7 cellular contexts compared by ENCODE assay signal in genomic region chr17:8300629-8301242, GRCh38. TPM values are rescaled to one million over a fixed set of nuclear protein-coding genes. Genes with fewer than 3 reads are reported as not detected.
A peak's percentile ranks its signal among the peaks of the same experiment; 100 is the strongest.
DNase-seq lines count a peak whose midpoint lies in the region; ATAC-seq, FAIRE-seq and TF ChIP-seq lines count a peak whose summit lies in the region.

No MANE protein-coding gene starts in this region.

- H3K4me1 ChIP-seq in ovary (ENCODE audit: insufficient read depth) (no peaks in the 10 kb centered on the region), upper lobe of left lung (peaks cover 0 to 8% (median 0%) of the 10 kb centered on the region in 4 donors)

- TF ChIP-seq CTCF in GM12865 (IDR thresholded peaks at IDR 0.05; ENCODE audit: insufficient read depth, low read depth, low read length, missing control alignments) (peak; percentile 88), ovary (IDR thresholded peaks at IDR 0.05) (peak; percentile 75 to 77 (median 75)), upper lobe of left lung (IDR thresholded peaks at IDR 0.05) (peak; percentile 76 to 86 (median 80))

- no peak for FAIRE-seq in frontal cortex (lab: Jason Lieb, UNC)

- intact Hi-C loops in ovary (cut with DNase I), result loop anchor here (5.0 to 10.0 kb wide), 4 partner anchors 218 to 228 kb away; no protein-coding TSS in a partner anchor

- 11 to 14% (median 13%) methylated on average over 8 of the region's 8 CpGs for WGBS in ovary, 3 donors
- 13 to 14% methylated on average over 8 of the region's 8 CpGs for WGBS in upper lobe of left lung, 2 donors

- H3K27ac ChIP-seq in ovary (no peak overlapping the region), upper lobe of left lung (no peak overlapping the region)

- peak; percentile 89 to 92 for ATAC-seq in upper lobe of left lung (ENCODE audit: low FRiP score in 2 of 2)

- H3K27me3 ChIP-seq in ovary (no peaks in the 10 kb centered on the region), upper lobe of left lung (no peaks in the 10 kb centered on the region)

- DNase-seq in GM12865 (ENCODE audit: low read depth) (peak; percentile 80), SHP77 (lab: John Stamatoyannopoulos, UW) (peak; percentile 79 to 84), frontal cortex (ENCODE audit: low spot score in 2 of 2) (peak; percentile 66 to 81), ovary (peak; percentile 53 to 65 (median 58)), upper lobe of left lung (peak in 1 of 2 donors; percentile 75)
- DNase-seq in Jurkat, Clone E6-1 (ENCODE audit: low read depth, low spot score), result peak; percentile 60
- DNase-seq in activated effector memory CD4-positive, alpha-beta T cell treated with Interleukin-2 at 50 U/mL for 16 hours, result peak; percentile 41

- H3K9me3 ChIP-seq in ovary (no peaks in the 10 kb centered on the region), upper lobe of left lung (no peaks in the 10 kb centered on the region)

- TF ChIP-seq EP300 in ovary (IDR thresholded peaks at IDR 0.05), result no peak
- TF ChIP-seq EP300 in upper lobe of left lung (IDR thresholded peaks at IDR 0.05), result no peak

- peak; percentile 16 for TF ChIP-seq POLR2A in ovary (IDR thresholded peaks at IDR 0.05)
- no peak for TF ChIP-seq POLR2A in upper lobe of left lung (IDR thresholded peaks at IDR 0.05)

- no peaks in the 10 kb centered on the region for H3K36me3 ChIP-seq in ovary
- no peaks in the 10 kb centered on the region for H3K36me3 ChIP-seq in upper lobe of left lung

- H3K4me3 ChIP-seq in GM12865 (ENCODE audit: low read depth, low read length), result no peak overlapping the region
- no peak overlapping the region for H3K4me3 ChIP-seq in Jurkat, Clone E6-1 (ENCODE audit: low read length)
- H3K4me3 ChIP-seq in ovary, result no peak overlapping the region
- H3K4me3 ChIP-seq in upper lobe of left lung, result no peak overlapping the region

RNA-seq across cellular contexts. Expression of gene SLC25A35, which starts 5.5 kb away (rescaled TPM):
- 5.8 TPM for polyA plus RNA-seq in Jurkat, Clone E6-1 (2012; ENCODE audit: insufficient read depth, insufficient read length)
- total RNA-seq in frontal cortex (1.2 TPM), ovary (1 to 10 TPM in 6 of 7 donors, under 1 TPM in 1; 0.72 to 6.4 (median 1.8) TPM), upper lobe of left lung (10 to 100 TPM in 3 of 6 donors, 1 to 10 TPM in 3; 3.9 to 18.9 (median 9.5) TPM)
- 1 to 10 TPM; 2.5 to 3.6 TPM for polyA plus RNA-seq in ovary

RNA-seq across cellular contexts. Expression of gene ARHGEF15, which starts 9.3 kb away (rescaled TPM):
- polyA plus RNA-seq in Jurkat, Clone E6-1 (2012; ENCODE audit: insufficient read depth, insufficient read length), result not detected
- total RNA-seq in frontal cortex, result 0.41 TPM
- total RNA-seq in ovary, result 10 to 100 TPM in 1 of 7 donors, 1 to 10 TPM in 6; 1.7 to 11.3 (median 3.6) TPM
- 1 to 10 TPM; 4.9 to 9.8 TPM for polyA plus RNA-seq in ovary
- total RNA-seq in upper lobe of left lung, result 100 to 1,000 TPM in 2 of 6 donors, 10 to 100 TPM in 4; 12.5 to 127 (median 30.4) TPM

RNA-seq across cellular contexts. Expression of gene RANGRF, which starts 12.3 kb away (rescaled TPM):
- 83.8 TPM for polyA plus RNA-seq in Jurkat, Clone E6-1 (2012; ENCODE audit: insufficient read depth, insufficient read length)
- total RNA-seq in frontal cortex (6.1 TPM), ovary (10 to 100 TPM; 14.5 to 37.8 (median 28.0) TPM), upper lobe of left lung (10 to 100 TPM; 19.9 to 32.4 (median 26.6) TPM)
- 10 to 100 TPM; 30.1 to 48.3 TPM for polyA plus RNA-seq in ovary

RNA-seq across cellular contexts. Expression of gene ODF4, which starts 38.9 kb away (rescaled TPM):
- polyA plus RNA-seq in Jurkat, Clone E6-1 (2012; ENCODE audit: insufficient read depth, insufficient read length), result not detected
- total RNA-seq in frontal cortex, result not detected
- total RNA-seq in ovary, result not detected
- not detected for polyA plus RNA-seq in ovary
- total RNA-seq in upper lobe of left lung, result not detected

RNA-seq across cellular contexts. Expression of gene PFAS, which starts 51.6 kb away (rescaled TPM):
- 44.7 TPM for polyA plus RNA-seq in Jurkat, Clone E6-1 (2012; ENCODE audit: insufficient read depth, insufficient read length)
- total RNA-seq in frontal cortex (22.8 TPM), ovary (10 to 100 TPM in 6 of 7 donors, 1 to 10 TPM in 1; 6.6 to 69.9 (median 35.3) TPM), upper lobe of left lung (10 to 100 TPM; 11.9 to 60.8 (median 29.5) TPM)
- 10 to 100 TPM in 1 of 2 donors, 1 to 10 TPM in 1; 8.4 to 11.0 TPM for polyA plus RNA-seq in ovary
